ENCODE assay signal across 10 cellular contexts in genomic region chr13:41500501-41500900, GRCh38. TPM values are rescaled to one million over a fixed set of nuclear protein-coding genes. Genes with fewer than 3 reads are reported as not detected.
DNase-seq lines count a peak whose midpoint lies in the region; ATAC-seq and TF ChIP-seq lines count a peak whose summit lies in the region.
"Had no signal": no experiment of that assay in that cellular context is flagged by ENCODE, and none has a peak within 500 bp of the region (broad histone marks: within the 10 kb centered on the region; RNA-seq: fewer than 3 reads in every experiment).

No MANE protein-coding gene starts in this region.

- no peaks in the 10 kb centered on the region for H3K27me3 Mint-ChIP-seq in CD4-positive, alpha-beta memory T cell
- peaks cover 9% of the 10 kb centered on the region for H3K27me3 Mint-ChIP-seq in endodermal cell (ENCODE audit: insufficient read depth)

- peak overlapping the region; percentile 78 for H3K4me2 ChIP-seq in SU-DHL-6 (ENCODE audit: low read depth, low read length, poor library complexity, severe bottlenecking)

- peak overlapping the region in 7 of 8 donors; percentile 28 to 81 (median 51) for H3K4me3 Mint-ChIP-seq in CD4-positive, alpha-beta memory T cell
- no peak overlapping the region for H3K4me3 Mint-ChIP-seq in endodermal cell
- H3K4me3 Mint-ChIP-seq: immature natural killer cell had no signal

- peak overlapping the region; percentile 4 for H2AFZ ChIP-seq in SU-DHL-6 (ENCODE audit: low read depth, low read length, severe bottlenecking)

- ATAC-seq in GM21717 (IDR thresholded peaks at IDR 0.05; ENCODE audit: unreplicated experiment) (peak; percentile 49), GM19324 (IDR thresholded peaks at IDR 0.05; ENCODE audit: low FRiP score, unreplicated experiment) (no peak)

- H3F3A ChIP-seq in SU-DHL-6 (ENCODE audit: insufficient read depth): peaks cover 40% of the 10 kb centered on the region

- DNase-seq in CD4-positive, alpha-beta memory T cell: peak in 4 of 5 donors; percentile 14 to 29 (median 24)
- peak; percentile 24 for DNase-seq in epithelial cell of prostate (ENCODE audit: low read depth, low spot score)
- DNase-seq in endodermal cell: no peak
- no peak for DNase-seq in NCI-H2227 (lab: John Stamatoyannopoulos, UW; ENCODE audit: unreplicated experiment)
- DNase-seq in SHP77 treated with DMSO at 0.1 percent for 48 hours (lab: John Stamatoyannopoulos, UW): no peak
- DNase-seq: immature natural killer cell, spleen had no signal

- H3K4me3 ChIP-seq in CD4-positive, alpha-beta memory T cell (ENCODE audit: low read length in 2 of 2): no peak overlapping the region
- H3K4me3 ChIP-seq in SU-DHL-6 (ENCODE audit: insufficient read depth, low read length, poor library complexity, severe bottlenecking) (peak overlapping the region; percentile 40), endodermal cell (ENCODE audit: low read length) (no peak overlapping the region)
- H3K4me3 ChIP-seq: spleen had no signal

- intact Hi-C loops in CD4-positive, alpha-beta memory T cell (cut with micrococcal nuclease): no loop called here

- H4K20me1 ChIP-seq in SU-DHL-6 (ENCODE audit: low read depth, low read length): no peaks in the 10 kb centered on the region

- peaks cover 0 to 7% of the 10 kb centered on the region in 2 donors for H3K36me3 Mint-ChIP-seq in CD4-positive, alpha-beta memory T cell
- H3K36me3 Mint-ChIP-seq in endodermal cell (ENCODE audit: low read depth): no peaks in the 10 kb centered on the region

- H3K36me3 ChIP-seq in CD4-positive, alpha-beta memory T cell (ENCODE audit: insufficient read depth, low read length): no peaks in the 10 kb centered on the region
- H3K36me3 ChIP-seq in SU-DHL-6 (ENCODE audit: low read length) (peaks cover 3% of the 10 kb centered on the region), endodermal cell (ENCODE audit: control insufficient read depth, insufficient read depth, low read length) (no peaks in the 10 kb centered on the region)
- H3K36me3 ChIP-seq: spleen had no signal

- no peaks in the 10 kb centered on the region for H3K9me2 ChIP-seq in SU-DHL-6 (replicated peaks; ENCODE audit: insufficient read depth, low read length)

- 82% methylated on average over 5 of the region's 5 CpGs; no CpG with 5 or more reads in 1 of the 2 experiments for WGBS in endodermal cell (ENCODE audit: insufficient coverage in 1 of 2, insufficient read length in 1 of 2), 2 experiments

- no peaks in the 10 kb centered on the region for H3K9me3 ChIP-seq in CD4-positive, alpha-beta memory T cell (ENCODE audit: control insufficient read depth in 1 of 2, low read length in 2 of 2)
- H3K9me3 ChIP-seq in SU-DHL-6 (ENCODE audit: insufficient read depth, low read length): peaks cover 3% of the 10 kb centered on the region; the same call in 1 of the 2 replicates
- peaks cover 7% of the 10 kb centered on the region for H3K9me3 ChIP-seq in endodermal cell (ENCODE audit: control insufficient read depth, low read length)

- H3K27ac ChIP-seq in CD4-positive, alpha-beta memory T cell (ENCODE audit: low read depth, low read length): no peak overlapping the region
- H3K27ac ChIP-seq in SU-DHL-6 (ENCODE audit: low read depth, low read length): peak overlapping the region; percentile 99
- H3K27ac ChIP-seq in epithelial cell of prostate: no peak overlapping the region
- H3K27ac ChIP-seq in endodermal cell (ENCODE audit: low read depth, low read length): no peak overlapping the region

- CTCF ChIA-PET in CD4-positive, alpha-beta memory T cell (lab: Charles Lee; ENCODE audit: partially characterized antibody): interaction anchor here (1.3 to 8.8 kb wide), 6 partner anchors 9 to 156 kb away, joined by 3 to 69 read pairs (median 6); partner anchors contain the start of gene RGCC

- TF ChIP-seq CTCF in SU-DHL-6 (IDR thresholded peaks at IDR 0.05; ENCODE audit: insufficient read depth, low read length, poor library complexity, severe bottlenecking) (no peak), endodermal cell (conservative IDR thresholded peaks at IDR 0.05) (no peak)

- H3K4me1 ChIP-seq in CD4-positive, alpha-beta memory T cell (ENCODE audit: insufficient read depth, low read length): peaks cover 66% of the 10 kb centered on the region
- no peaks in the 10 kb centered on the region for H3K4me1 ChIP-seq in endodermal cell (ENCODE audit: control insufficient read depth, insufficient read depth, low read length)

- H3K27me3 ChIP-seq in CD4-positive, alpha-beta memory T cell (ENCODE audit: insufficient read depth, low read length): no peaks in the 10 kb centered on the region
- no peaks in the 10 kb centered on the region for H3K27me3 ChIP-seq in SU-DHL-6 (ENCODE audit: low read length)
- no peaks in the 10 kb centered on the region for H3K27me3 ChIP-seq in endodermal cell (ENCODE audit: control insufficient read depth, insufficient read depth, low read length, poor library complexity, severe bottlenecking)
- H3K27me3 ChIP-seq: spleen had no signal

- H3K79me2 ChIP-seq in SU-DHL-6 (ENCODE audit: insufficient read depth, low read length): no peaks in the 10 kb centered on the region

- H3K27ac Mint-ChIP-seq in CD4-positive, alpha-beta memory T cell: peak overlapping the region; percentile 10 to 92 (median 80)
- H3K27ac Mint-ChIP-seq in endodermal cell: no peak overlapping the region

- H3K4me1 Mint-ChIP-seq in CD4-positive, alpha-beta memory T cell: peaks cover 37 to 63% (median 55%) of the 10 kb centered on the region in 4 donors
- H3K4me1 Mint-ChIP-seq in endodermal cell: peaks cover 8% of the 10 kb centered on the region

- POLR2A ChIA-PET in CD4-positive, alpha-beta memory T cell (lab: Charles Lee; ENCODE audit: partially characterized antibody): interaction anchor here (3.6 to 6.1 kb wide), 3 partner anchors 8 to 42 kb away, joined by 34 to 52 read pairs (median 48); partner anchors contain the start of gene RGCC

- H3K9me3 Mint-ChIP-seq in CD4-positive, alpha-beta memory T cell: peaks cover 0 to 8% (median 2%) of the 10 kb centered on the region in 8 donors
- peaks cover 15% of the 10 kb centered on the region for H3K9me3 Mint-ChIP-seq in endodermal cell

- peak overlapping the region; percentile 57 for H3K9ac ChIP-seq in SU-DHL-6 (ENCODE audit: low read length)
- no peak overlapping the region for H3K9ac ChIP-seq in endodermal cell (ENCODE audit: extremely low read depth, low read length, poor library complexity, severe bottlenecking)

RNA-seq across cellular contexts. Expression of gene RGCC, which starts 43.2 kb away (rescaled TPM):
- total RNA-seq in CD4-positive, alpha-beta memory T cell: 100 to 1,000 TPM; 146 to 154 TPM
- 100 to 1,000 TPM; 137 to 156 TPM for polyA plus RNA-seq in CD4-positive, alpha-beta memory T cell
- 1 to 10 TPM; 5.4 TPM for total RNA-seq in endodermal cell
- polyA plus RNA-seq in endodermal cell (2013, experiment 1 of 2): 14.1 TPM
- polyA plus RNA-seq in endodermal cell (2013, experiment 2 of 2): 13.2 TPM

Comparison
In these comparisons a context has a peak if more than half of its experiments do, and no peak if none do; other contexts are left out.
1. DNase-seq: peak in CD4-positive, alpha-beta memory T cell (4 of 5) and epithelial cell of prostate (single experiment); none in endodermal cell (single experiment), NCI-H2227 (single experiment) and SHP77 treated with DMSO at 0.1 percent for 48 hours (single experiment).
2. RNA of gene RGCC, which starts 43.2 kb away (total RNA-seq): 146 to 154 TPM in CD4-positive, alpha-beta memory T cell; 5.4 TPM in endodermal cell; every median in the first group is over 10 times any median in the second.